8 cellular contexts compared by ENCODE assay signal in the genomic region with DNA sequence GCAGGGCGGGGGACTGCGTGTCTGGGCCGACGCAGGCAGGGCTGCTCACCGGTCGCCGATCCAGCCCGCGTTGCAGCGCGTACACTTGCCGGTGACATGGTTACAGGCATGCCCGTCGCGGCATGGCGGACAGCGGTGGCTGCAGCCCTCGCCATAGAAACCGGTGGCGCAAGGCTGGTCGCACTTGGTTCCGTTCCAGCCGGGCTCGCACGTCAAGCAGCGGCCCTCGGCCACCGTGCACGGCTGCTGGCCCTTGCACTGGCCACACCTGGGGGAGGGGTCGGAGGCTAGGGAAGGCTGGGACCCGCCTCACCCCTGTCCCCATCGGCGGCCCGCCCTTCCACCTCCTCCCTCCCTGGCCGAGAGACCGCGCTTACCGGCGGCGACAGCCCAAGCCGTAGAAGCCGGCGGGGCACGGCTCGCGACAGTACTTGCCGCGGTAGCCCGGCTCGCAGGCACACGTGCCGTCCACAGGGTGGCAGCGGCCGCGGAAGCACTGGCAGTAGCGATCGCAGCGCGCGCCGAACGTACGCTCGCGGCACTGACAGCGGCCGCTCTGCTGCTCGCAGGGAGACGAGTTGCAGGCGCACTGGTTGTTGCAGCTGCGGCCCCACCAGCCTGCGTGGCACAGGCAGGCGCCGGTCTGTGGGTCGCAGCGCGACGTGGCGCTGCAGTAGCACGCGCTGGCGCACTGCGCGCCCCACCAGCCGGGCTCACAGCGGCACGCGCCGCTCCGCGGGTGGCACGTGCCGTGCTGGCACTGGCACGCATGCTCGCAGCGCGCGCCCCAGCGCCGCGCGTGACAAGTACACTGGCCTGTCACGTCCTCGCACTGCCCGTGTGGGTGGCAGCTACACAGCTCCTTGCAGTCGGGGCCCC. TPM values are rescaled to one million over a fixed set of nuclear protein-coding genes. Genes with fewer than 3 reads are reported as not detected.
DNase-seq lines count a peak whose midpoint lies in the region; ATAC-seq, FAIRE-seq and TF ChIP-seq lines count a peak whose summit lies in the region.

No MANE protein-coding gene starts in this region.

- H3K4me1 ChIP-seq in HepG2 (ENCODE audit: insufficient read depth, low read length) = peaks cover 27% of the 10 kb centered on the region

- peaks cover 13% of the 10 kb centered on the region for H3K79me2 ChIP-seq in HepG2 (ENCODE audit: insufficient read depth, low read length)

- H3K9ac ChIP-seq in HepG2 (ENCODE audit: insufficient read depth, low read depth, low read length) = no peak overlapping the region

- no peaks in the 10 kb centered on the region for H3K36me3 ChIP-seq in bronchial epithelial cell (ENCODE audit: control insufficient read depth, insufficient read depth, low read length)
- peaks cover 9 to 15% of the 10 kb centered on the region in 2 experiments; a peak in 4 of 5 replicates for H3K36me3 ChIP-seq in HepG2 (replicated peaks in 1 of 2; ENCODE audit: control insufficient read depth in 1 of 2, insufficient read depth in 2 of 2, low read length in 2 of 2)

- peaks cover 10% of the 10 kb centered on the region for H3K4me1 Mint-ChIP-seq in T-helper 1 cell treated with Interleukin-12 subunit alpha and Interleukin-12 subunit beta and Interleukin-4 antibody, amounts not matched to agents 30 μg/mL and 1 μg/mL, for 36 hours (ENCODE audit: low read depth)

- no peak for TF ChIP-seq POLR2A in HepG2 (IDR thresholded peaks at IDR 0.05; ENCODE audit: insufficient read depth in 1 of 2, low read depth in 2 of 2, low read length in 2 of 2)

- CTCF ChIA-PET in HepG2 (lab: Yijun Ruan, JAX; ENCODE audit: low intra/inter-chr PET ratio, low total read pairs) = no interaction called here

- H3K4me3 ChIP-seq in bronchial epithelial cell (ENCODE audit: low read depth, low read length) = peak overlapping the region; percentile 26
- H3K4me3 ChIP-seq in HepG2 (replicated peaks in 1 of 3; ENCODE audit: insufficient read depth in 1 of 3, low read depth in 2 of 3, low read length in 3 of 3) = no peak overlapping the region

- H3K9me3 Mint-ChIP-seq in T-helper 1 cell treated with Interleukin-12 subunit alpha and Interleukin-12 subunit beta and Interleukin-4 antibody, amounts not matched to agents 30 μg/mL and 1 μg/mL, for 36 hours = no peaks in the 10 kb centered on the region

- TF ChIP-seq EP300 in HepG2 (IDR thresholded peaks at IDR 0.05; ENCODE audit: low read depth in 2 of 2, low read length in 2 of 2) (no peak), HepG2 (CRISPR knock-in tag; IDR thresholded peaks at IDR 0.05; ENCODE audit: borderline replicate concordance) (no peak)

- peak; percentile 26 to 70 (median 62) for DNase-seq in NCI-H1417 (lab: John Stamatoyannopoulos, UW)
- no peak for DNase-seq in NCI-H1417 treated with DMSO at 0.1 percent for 48 hours (lab: John Stamatoyannopoulos, UW)
- DNase-seq in bronchial epithelial cell (ENCODE audit: low read depth) = peak; percentile 15
- DNase-seq in HepG2 (ENCODE audit: low spot score) = no peak
- peak; percentile 30 to 31 for DNase-seq in stimulated activated CD8-positive, alpha-beta memory T cell treated with anti-CD3 and anti-CD28 coated beads, Interleukin-7, amount 100 ng/mL, for 48 hours (ENCODE audit: extremely low read depth in 1 of 2, low read depth in 1 of 2)

- ATAC-seq in HepG2 (no peak), GM21381 (IDR thresholded peaks at IDR 0.05; ENCODE audit: unreplicated experiment) (no peak), GM19324 (IDR thresholded peaks at IDR 0.05; ENCODE audit: low FRiP score, unreplicated experiment) (no peak)

- no peak overlapping the region for H3K4me2 ChIP-seq in HepG2 (ENCODE audit: low read depth, low read length)

- no peak overlapping the region for H2AFZ ChIP-seq in HepG2 (ENCODE audit: low read length)

- POLR2A ChIA-PET in HepG2 (lab: Yijun Ruan, JAX) = no interaction called here

- TF ChIP-seq RAD21 in HepG2 (CRISPR knock-in tag; IDR thresholded peaks at IDR 0.05) = no peak

- TF ChIP-seq CTCF in bronchial epithelial cell (IDR thresholded peaks at IDR 0.05; ENCODE audit: insufficient read depth, low read length, severe bottlenecking) (peak; percentile 55), HepG2 (CRISPR knock-in tag; IDR thresholded peaks at IDR 0.05) (no peak)

- H3K9me3 ChIP-seq in HepG2 (ENCODE audit: low read length) = no peaks in the 10 kb centered on the region

- H3K36me3 Mint-ChIP-seq in T-helper 1 cell treated with Interleukin-12 subunit alpha and Interleukin-12 subunit beta and Interleukin-4 antibody, amounts not matched to agents 30 μg/mL and 1 μg/mL, for 36 hours (ENCODE audit: low read depth) = peaks cover 3% of the 10 kb centered on the region

- no peak overlapping the region for H3K27ac ChIP-seq in HepG2 (ENCODE audit: extremely low read length, insufficient read depth, low read length)

- intact Hi-C loops in HepG2 (cut with micrococcal nuclease; ENCODE audit: unreplicated experiment) = no loop called here

- peaks cover 26% of the 10 kb centered on the region for H3K27me3 ChIP-seq in bronchial epithelial cell (ENCODE audit: control insufficient read depth, insufficient read depth, low read length)
- no peaks in the 10 kb centered on the region for H3K27me3 ChIP-seq in HepG2 (ENCODE audit: control insufficient read depth in 1 of 2, insufficient read depth in 2 of 2, low read length in 2 of 2)

- H3K4me3 Mint-ChIP-seq in T-helper 1 cell treated with Interleukin-12 subunit alpha and Interleukin-12 subunit beta and Interleukin-4 antibody, amounts not matched to agents 30 μg/mL and 1 μg/mL, for 36 hours = peak overlapping the region; percentile 28

- H3K27ac Mint-ChIP-seq in T-helper 1 cell treated with Interleukin-12 subunit alpha and Interleukin-12 subunit beta and Interleukin-4 antibody, amounts not matched to agents 30 μg/mL and 1 μg/mL, for 36 hours = no peak overlapping the region

- FAIRE-seq in bronchial epithelial cell (lab: Jason Lieb, UNC) (no peak), HepG2 (lab: Jason Lieb, UNC) (no peak)

- no TSS peak for BruUV-seq in HepG2 (replicated peaks; lab: Mats Ljungman, UMichigan)

- peaks cover 13% of the 10 kb centered on the region for H4K20me1 ChIP-seq in HepG2 (ENCODE audit: insufficient read depth, low read length)

- in situ Hi-C loops in HepG2 (cut with HindIII; ENCODE audit: extremely low pct_ligation_motif_present, low pct_unique_long_range_greater_than_20kb) = no loop called here

- H3K27me3 Mint-ChIP-seq in T-helper 1 cell treated with Interleukin-12 subunit alpha and Interleukin-12 subunit beta and Interleukin-4 antibody, amounts not matched to agents 30 μg/mL and 1 μg/mL, for 36 hours (ENCODE audit: low read depth) = peaks cover 82% of the 10 kb centered on the region

- WGBS in HepG2 (ENCODE audit: low lambda C conversion rate) = 98% methylated on average over 47 of the region's 106 CpGs

RNA-seq across cellular contexts. Expression of a gene that starts 6.7 kb away (rescaled TPM):
- total RNA-seq in bronchial epithelial cell (0.26 and 0.53 TPM in 2 replicates), HepG2 (2016; rRNA removed; fragmentation: Illumina TruSeq; extraction: Trizol) (1.4 and 3.3 TPM in 2 replicates)
- 0.91 and 1.2 TPM in 2 replicates for total RNA-seq in HepG2 (2016; cell fraction: cytosol; rRNA removed; fragmentation: Illumina TruSeq; extraction: Trizol; ENCODE audit: low read depth)
- total RNA-seq in HepG2 (2016; cell fraction: insoluble cytoplasmic fraction; rRNA removed; fragmentation: Illumina TruSeq; extraction: Trizol) = 1.2 and 3.8 TPM in 2 replicates
- total RNA-seq in HepG2 (2016; cell fraction: membrane; rRNA removed; fragmentation: Illumina TruSeq; extraction: Trizol) = 3.2 and 3.6 TPM in 2 replicates
- 3.9 and 5.7 TPM in 2 replicates for total RNA-seq in HepG2 (2016; cell fraction: nucleus; rRNA removed; fragmentation: Illumina TruSeq; extraction: Trizol)
- 6.2 and 6.9 TPM in 2 replicates for polyA plus RNA-seq in HepG2 (2011; rRNA removed)
- polyA plus RNA-seq in HepG2 (2011; cell fraction: cytosol; rRNA removed) = 3.9 and 8.3 TPM in 2 replicates
- 27.6 and 34.9 TPM in 2 replicates for polyA plus RNA-seq in HepG2 (2011; cell fraction: nucleus; rRNA removed)
- 3.1 and 5.3 TPM in 2 replicates for polyA plus RNA-seq in HepG2 (2012)
- 1.2 and 1.4 TPM in 2 replicates for polyA plus RNA-seq in HepG2 (2016; cell fraction: cytosol; fragmentation: Illumina TruSeq; extraction: Trizol; ENCODE audit: low read depth)
- 1.7 and 2.6 TPM in 2 replicates for polyA plus RNA-seq in HepG2 (2016; cell fraction: insoluble cytoplasmic fraction; fragmentation: Illumina TruSeq; extraction: Trizol; ENCODE audit: low read depth)
- 2.8 and 3.9 TPM in 2 replicates for polyA plus RNA-seq in HepG2 (2016; cell fraction: membrane; fragmentation: Illumina TruSeq; extraction: Trizol; ENCODE audit: low read depth)
- 11.7 and 16.2 TPM in 2 replicates for polyA plus RNA-seq in HepG2 (2016; cell fraction: nucleus; fragmentation: Illumina TruSeq; extraction: Trizol; ENCODE audit: insufficient read depth, low read depth)
- 0.14 and 12.4 TPM in 2 replicates for polyA minus RNA-seq in HepG2 (2011; rRNA and poly(A)+ RNA removed; ENCODE audit: low replicate concordance)
- polyA minus RNA-seq in HepG2 (2011; cell fraction: cytosol; rRNA and poly(A)+ RNA removed) = 6.0 and 7.1 TPM in 2 replicates
- 3.1 and 4.7 TPM in 2 replicates for polyA minus RNA-seq in HepG2 (2011; cell fraction: nucleus; rRNA and poly(A)+ RNA removed)

RNA-seq across cellular contexts. Expression of a gene that starts 36.9 kb away (rescaled TPM):
- total RNA-seq in bronchial epithelial cell (7.8 and 15.5 TPM in 2 replicates), HepG2 (2016; rRNA removed; fragmentation: Illumina TruSeq; extraction: Trizol) (7.4 and 9.1 TPM in 2 replicates)
- 2.3 and 2.6 TPM in 2 replicates for total RNA-seq in HepG2 (2016; cell fraction: cytosol; rRNA removed; fragmentation: Illumina TruSeq; extraction: Trizol; ENCODE audit: low read depth)
- 7.5 and 8.7 TPM in 2 replicates for total RNA-seq in HepG2 (2016; cell fraction: insoluble cytoplasmic fraction; rRNA removed; fragmentation: Illumina TruSeq; extraction: Trizol)
- 6.5 and 7.6 TPM in 2 replicates for total RNA-seq in HepG2 (2016; cell fraction: membrane; rRNA removed; fragmentation: Illumina TruSeq; extraction: Trizol)
- 5.6 and 6.4 TPM in 2 replicates for total RNA-seq in HepG2 (2016; cell fraction: nucleus; rRNA removed; fragmentation: Illumina TruSeq; extraction: Trizol)
- 6.3 and 8.0 TPM in 2 replicates for polyA plus RNA-seq in HepG2 (2011; rRNA removed)
- 6.8 and 8.8 TPM in 2 replicates for polyA plus RNA-seq in HepG2 (2011; cell fraction: cytosol; rRNA removed)
- 11.9 and 12.4 TPM in 2 replicates for polyA plus RNA-seq in HepG2 (2011; cell fraction: nucleus; rRNA removed)
- polyA plus RNA-seq in HepG2 (2012) = 4.3 and 6.4 TPM in 2 replicates
- 0.99 and 1.6 TPM in 2 replicates for polyA plus RNA-seq in HepG2 (2016; cell fraction: cytosol; fragmentation: Illumina TruSeq; extraction: Trizol; ENCODE audit: low read depth)
- polyA plus RNA-seq in HepG2 (2016; cell fraction: insoluble cytoplasmic fraction; fragmentation: Illumina TruSeq; extraction: Trizol; ENCODE audit: low read depth) = 7.3 and 8.1 TPM in 2 replicates
- polyA plus RNA-seq in HepG2 (2016; cell fraction: membrane; fragmentation: Illumina TruSeq; extraction: Trizol; ENCODE audit: low read depth) = 3.6 and 4.5 TPM in 2 replicates
- 13.8 and 14.4 TPM in 2 replicates for polyA plus RNA-seq in HepG2 (2016; cell fraction: nucleus; fragmentation: Illumina TruSeq; extraction: Trizol; ENCODE audit: insufficient read depth, low read depth)
- polyA minus RNA-seq in HepG2 (2011; rRNA and poly(A)+ RNA removed; ENCODE audit: low replicate concordance) = 6.5 and 20.0 TPM in 2 replicates
- polyA minus RNA-seq in HepG2 (2011; cell fraction: cytosol; rRNA and poly(A)+ RNA removed) = 7.4 and 8.5 TPM in 2 replicates
- 3.9 and 4.2 TPM in 2 replicates for polyA minus RNA-seq in HepG2 (2011; cell fraction: nucleus; rRNA and poly(A)+ RNA removed)

Comparison
In these comparisons a context has a peak if more than half of its experiments do, and no peak if none do; other contexts are left out.
1. DNase-seq: peak in NCI-H1417 (3 of 3), bronchial epithelial cell (single experiment) and stimulated activated CD8-positive, alpha-beta memory T cell treated with anti-CD3 and anti-CD28 coated beads, Interleukin-7, amount 100 ng/mL, for 48 hours (2 of 2); none in NCI-H1417 treated with DMSO at 0.1 percent for 48 hours (single experiment) and HepG2 (single experiment).